In the genomic region with DNA sequence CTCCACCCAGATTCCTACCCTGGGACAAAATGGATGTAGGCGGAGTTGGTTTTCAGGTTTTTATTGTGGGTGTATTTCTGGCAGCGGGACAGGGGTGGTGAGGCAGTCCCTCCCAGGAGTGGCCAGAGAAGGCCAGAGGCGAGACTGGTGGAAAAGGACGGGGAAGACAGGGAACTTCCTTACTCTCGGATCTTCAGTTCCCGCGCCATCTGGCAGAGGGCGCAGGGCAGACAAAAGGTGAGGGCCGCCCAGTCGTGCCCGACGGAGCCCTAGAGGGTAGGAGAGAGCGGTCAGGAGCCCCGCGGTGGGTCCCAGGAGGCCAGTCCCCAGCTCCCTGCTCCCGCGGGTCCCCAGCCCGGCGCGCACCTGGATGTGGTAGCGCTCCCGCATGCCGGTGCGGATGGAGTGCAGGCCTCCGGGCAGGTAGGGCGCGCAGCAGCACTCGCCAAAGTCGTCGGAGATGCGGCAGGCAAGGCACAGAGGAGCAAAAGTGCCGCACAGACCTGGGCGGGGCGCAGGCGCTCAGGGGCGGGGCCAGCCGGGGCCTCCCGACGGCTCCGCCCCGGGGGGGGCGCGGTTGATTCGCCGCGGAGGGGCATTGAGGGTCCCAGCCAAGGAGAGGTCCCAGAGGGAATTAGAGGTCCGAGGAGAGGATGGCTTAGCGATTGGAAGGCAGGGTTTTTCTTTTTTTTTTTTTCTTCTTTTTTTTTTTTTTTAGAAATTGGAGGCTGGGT, we compare ENCODE assay signal across 7 cellular contexts. TPM values are rescaled to one million over a fixed set of nuclear protein-coding genes. Genes with fewer than 3 reads are reported as not detected.
DNase-seq lines count a peak whose midpoint lies in the region; ATAC-seq, FAIRE-seq and TF ChIP-seq lines count a peak whose summit lies in the region.

No MANE protein-coding gene starts in this region.

- H2AFZ ChIP-seq in smooth muscle cell (ENCODE audit: low read depth) = peak overlapping the region; percentile 56

- ATAC-seq in GM18498 (IDR thresholded peaks at IDR 0.05; ENCODE audit: unreplicated experiment) = no peak

- TF ChIP-seq CTCF in smooth muscle cell (IDR thresholded peaks at IDR 0.05; ENCODE audit: borderline replicate concordance, insufficient read depth, poor library complexity, severe bottlenecking) = peak; percentile 38

- H4K20me1 ChIP-seq in smooth muscle cell (ENCODE audit: low read depth) = no peaks in the 10 kb centered on the region

- no peaks in the 10 kb centered on the region for H3K79me2 ChIP-seq in smooth muscle cell (ENCODE audit: low read depth)

- H3K36me3 ChIP-seq in iPS-15b (ENCODE audit: control insufficient read depth, insufficient read depth, low read length) (no peaks in the 10 kb centered on the region), smooth muscle cell (ENCODE audit: low read depth) (no peaks in the 10 kb centered on the region)

- peak; percentile 42 for FAIRE-seq in GM18507 (lab: Jason Lieb, UNC)

- peaks cover 2% of the 10 kb centered on the region for H3K4me1 ChIP-seq in iPS-15b (ENCODE audit: control insufficient read depth, insufficient read depth, low read length)
- H3K4me1 ChIP-seq in smooth muscle cell (ENCODE audit: low read depth) = no peaks in the 10 kb centered on the region

- H3K9ac ChIP-seq in iPS-15b (ENCODE audit: low read depth, low read length) (peak overlapping the region; percentile 57), smooth muscle cell (ENCODE audit: low read depth) (peak overlapping the region; percentile 1)

- WGBS in smooth muscle cell (ENCODE audit: low lambda C conversion rate) = 4% methylated on average over 37 of the region's 48 CpGs

- H3F3A ChIP-seq in smooth muscle cell (ENCODE audit: low read depth) = no peaks in the 10 kb centered on the region

- H3K4me2 ChIP-seq in smooth muscle cell = peak overlapping the region; percentile 80

- H3K27me3 ChIP-seq in iPS-15b (ENCODE audit: control insufficient read depth, insufficient read depth, low read length) (peaks cover 21% of the 10 kb centered on the region), smooth muscle cell (ENCODE audit: low read depth) (peaks cover 31% of the 10 kb centered on the region)

- peak overlapping the region; percentile 73 for H3K4me3 ChIP-seq in iPS-15b (ENCODE audit: low read depth, low read length)
- H3K4me3 ChIP-seq in smooth muscle cell = peak overlapping the region; percentile 49

- H3K9me3 ChIP-seq in iPS-15b (ENCODE audit: control insufficient read depth, insufficient read depth, low read length) (no peaks in the 10 kb centered on the region), smooth muscle cell (replicated peaks; ENCODE audit: low read depth) (no peaks in the 10 kb centered on the region)

- DNase-seq in GM18507 (ENCODE audit: extremely low spot score, insufficient read length, low read depth) (no peak), NCI-H1436 (lab: John Stamatoyannopoulos, UW) (peak; percentile 74), T-helper 22 cell (ENCODE audit: low read depth) (peak; percentile 26), astrocyte of the hippocampus (ENCODE audit: low read depth, low spot score) (peak; percentile 62), smooth muscle cell (lab: John Stamatoyannopoulos, UW; ENCODE audit: unreplicated experiment) (peak; percentile 11)

- no peak overlapping the region for H3K27ac ChIP-seq in smooth muscle cell (ENCODE audit: low read depth)

RNA-seq across cellular contexts. Expression of a gene that starts 3.0 kb away (rescaled TPM):
- total RNA-seq in smooth muscle cell = 24.1 and 31.3 TPM in 2 replicates
- 23.7 and 44.9 TPM in 2 replicates for polyA plus RNA-seq in smooth muscle cell

RNA-seq across cellular contexts. Expression of a gene that starts 40.0 kb away (rescaled TPM):
- 4.0 and 9.2 TPM in 2 replicates for total RNA-seq in smooth muscle cell
- 4.1 and 8.4 TPM in 2 replicates for polyA plus RNA-seq in smooth muscle cell

RNA-seq across cellular contexts. Expression of a gene that starts 55.6 kb away (rescaled TPM):
- total RNA-seq in smooth muscle cell = not detected in 2 replicates
- not detected in 2 replicates for polyA plus RNA-seq in smooth muscle cell
